ENCODE assay signal across 1 cellular context in genomic region chr22:31583861-31584485, GRCh38.
TF ChIP-seq lines count a peak whose summit lies in the region.

No MANE protein-coding gene starts in this region.

TF ChIP-seq in HepG2, 621 proteins besides CTCF, POLR2A, EP300 and RAD21 (continued from another document):
- no peak for TF ChIP-seq ZBTB43 (CRISPR knock-in tag; conservative IDR thresholded peaks at IDR 0.05)
- TF ChIP-seq TIGD3 (CRISPR knock-in tag; IDR thresholded peaks at IDR 0.05; ENCODE audit: borderline replicate concordance): no peak
- no peak for TF ChIP-seq ZNF547 (CRISPR knock-in tag; IDR thresholded peaks at IDR 0.05)
- no peak for TF ChIP-seq TFAP4 (IDR thresholded peaks at IDR 0.05; ENCODE audit: borderline replicate concordance, low read depth)
- no peak for TF ChIP-seq ZNF775 (CRISPR knock-in tag; IDR thresholded peaks at IDR 0.05; ENCODE audit: borderline replicate concordance)
- TF ChIP-seq EZH2 (conservative IDR thresholded peaks at IDR 0.05; ENCODE audit: low read depth, low read length): no peak
- TF ChIP-seq ZNF276 (CRISPR knock-in tag; IDR thresholded peaks at IDR 0.05; ENCODE audit: low read depth): no peak
- peak; percentile 13; the same call in 1 of the 2 replicates for TF ChIP-seq HNF4A (CRISPR knock-in tag; IDR thresholded peaks at IDR 0.05)
- TF ChIP-seq ZNF674 (CRISPR knock-in tag; IDR thresholded peaks at IDR 0.05; ENCODE audit: low read depth): no peak
- TF ChIP-seq ZNF572 (CRISPR knock-in tag; IDR thresholded peaks at IDR 0.05): no peak
- TF ChIP-seq RFX3 (CRISPR knock-in tag; IDR thresholded peaks at IDR 0.05): no peak
- TF ChIP-seq TEAD3 (CRISPR knock-in tag; optimal IDR thresholded peaks at IDR 0.05; ENCODE audit: borderline replicate concordance): peak; percentile 62
- no peak for TF ChIP-seq HNRNPH1 (optimal IDR thresholded peaks at IDR 0.05; ENCODE audit: low read depth, low read length)
- no peak for TF ChIP-seq ZNF350 (CRISPR knock-in tag; IDR thresholded peaks at IDR 0.05; ENCODE audit: borderline replicate concordance, low read depth)
